8 cellular contexts compared by ENCODE assay signal in genomic region chr4:153222790-153223417, GRCh38. TPM values are rescaled to one million over a fixed set of nuclear protein-coding genes. Genes with fewer than 3 reads are reported as not detected.
DNase-seq lines count a peak whose midpoint lies in the region; ATAC-seq lines count a peak whose summit lies in the region.

No MANE protein-coding gene starts in this region.

- DNase-seq in GM03348 (ENCODE audit: low spot score) (peak; percentile 78), LoVo (ENCODE audit: low spot score) (peak; percentile 34), epithelial cell of prostate (ENCODE audit: low read depth, low spot score) (no peak), midbrain (lab: John Stamatoyannopoulos, UW) (peak; percentile 59), HT-29 (ENCODE audit: low spot score) (no peak)
- DNase-seq in activated CD8-positive, alpha-beta memory T cell treated with anti-CD3 and anti-CD28 coated beads, Interleukin-2, amount 10 ng/mL, durations not matched to agents 7 days and 5 days: no peak

- under 1% methylated on average over 57 of the region's 57 CpGs for WGBS in thymus

- H3K4me3 Mint-ChIP-seq in activated CD8-positive, alpha-beta memory T cell treated with anti-CD3 and anti-CD28 coated beads, Interleukin-2, amount 10 ng/mL, durations not matched to agents 7 days and 5 days: peak overlapping the region; percentile 63

- H3K4me3 ChIP-seq in thymus (ENCODE audit: low read length): peak overlapping the region; percentile 51

- H3K9me3 Mint-ChIP-seq in activated CD8-positive, alpha-beta memory T cell treated with anti-CD3 and anti-CD28 coated beads, Interleukin-2, amount 10 ng/mL, durations not matched to agents 7 days and 5 days (ENCODE audit: low read depth): no peaks in the 10 kb centered on the region

- peak overlapping the region; percentile 77 for H3K27ac ChIP-seq in epithelial cell of prostate
- peak overlapping the region; percentile 62 for H3K27ac ChIP-seq in thymus (ENCODE audit: low read depth)

- peak; percentile 73 for ATAC-seq in GM21723 (IDR thresholded peaks at IDR 0.05; ENCODE audit: unreplicated experiment)
- ATAC-seq in activated CD8-positive, alpha-beta memory T cell treated with anti-CD3 and anti-CD28 coated beads, Interleukin-2, amount 10 ng/mL, durations not matched to agents 7 days and 5 days: peak; percentile 57

- CTCF ChIA-PET in activated CD8-positive, alpha-beta memory T cell treated with anti-CD3 and anti-CD28 coated beads, Interleukin-2, amount 10 ng/mL, durations not matched to agents 7 days and 5 days (lab: Charles Lee): interaction anchor here (0.8 kb wide), 1 partner anchor 121 kb away, joined by 3 read pairs; no protein-coding TSS in a partner anchor

- H3K36me3 Mint-ChIP-seq in activated CD8-positive, alpha-beta memory T cell treated with anti-CD3 and anti-CD28 coated beads, Interleukin-2, amount 10 ng/mL, durations not matched to agents 7 days and 5 days: peaks cover 11% of the 10 kb centered on the region

- H3K27me3 ChIP-seq in thymus (ENCODE audit: control insufficient read depth, insufficient read depth): no peaks in the 10 kb centered on the region

- H3K4me1 Mint-ChIP-seq in activated CD8-positive, alpha-beta memory T cell treated with anti-CD3 and anti-CD28 coated beads, Interleukin-2, amount 10 ng/mL, durations not matched to agents 7 days and 5 days: peaks cover 17% of the 10 kb centered on the region

- peaks cover 3% of the 10 kb centered on the region for H3K4me1 ChIP-seq in thymus (ENCODE audit: control insufficient read depth, insufficient read depth, low read length)

- H3K9me3 ChIP-seq in thymus (ENCODE audit: control insufficient read depth): no peaks in the 10 kb centered on the region

- H3K36me3 ChIP-seq in thymus (ENCODE audit: control insufficient read depth, insufficient read depth): no peaks in the 10 kb centered on the region

- H3K27ac Mint-ChIP-seq in activated CD8-positive, alpha-beta memory T cell treated with anti-CD3 and anti-CD28 coated beads, Interleukin-2, amount 10 ng/mL, durations not matched to agents 7 days and 5 days: peak overlapping the region; percentile 8

- peaks cover 74% of the 10 kb centered on the region for H3K27me3 Mint-ChIP-seq in activated CD8-positive, alpha-beta memory T cell treated with anti-CD3 and anti-CD28 coated beads, Interleukin-2, amount 10 ng/mL, durations not matched to agents 7 days and 5 days

RNA-seq across cellular contexts. Expression of gene TRIM2, which starts 18.7 kb away (rescaled TPM):
- total RNA-seq in activated CD8-positive, alpha-beta memory T cell treated with anti-CD3 and anti-CD28 coated beads, Interleukin-2, amount 10 ng/mL, durations not matched to agents 7 days and 5 days: not detected
- polyA plus RNA-seq in thymus: 5.3 TPM
- 58.5 and 64.8 TPM in 2 replicates for total RNA-seq in HT-29 (2014; rRNA removed; shearing (Covaris generic))

Comparison
In these comparisons a context has a peak if more than half of its experiments do, and no peak if none do; other contexts are left out.
1. DNase-seq: peak in GM03348 (single experiment), LoVo (single experiment) and midbrain (single experiment); none in activated CD8-positive, alpha-beta memory T cell treated with anti-CD3 and anti-CD28 coated beads, Interleukin-2, amount 10 ng/mL, durations not matched to agents 7 days and 5 days (single experiment), epithelial cell of prostate (single experiment) and HT-29 (single experiment).
2. RNA of gene TRIM2, which starts 18.7 kb away (total RNA-seq): 58.5 to 64.8 TPM in HT-29; not detected in activated CD8-positive, alpha-beta memory T cell treated with anti-CD3 and anti-CD28 coated beads, Interleukin-2, amount 10 ng/mL, durations not matched to agents 7 days and 5 days; every median in the first group is over 10 times any median in the second.